8 cellular contexts compared by ENCODE assay signal in genomic region chr12:113097716-113098427, GRCh38. TPM values are rescaled to one million over a fixed set of nuclear protein-coding genes. Genes with fewer than 3 reads are reported as not detected.
DNase-seq lines count a peak whose midpoint lies in the region; ATAC-seq, FAIRE-seq and TF ChIP-seq lines count a peak whose summit lies in the region.

No MANE protein-coding gene starts in this region.

- RAD21 ChIA-PET in GM12878 (lab: Charles Lee; ENCODE audit: unreplicated experiment) = interaction anchor here (0.6 to 6.2 kb wide), 18 partner anchors 9 to 197 kb away, joined by 3 to 50 read pairs (median 4); partner anchors contain the start of genes OAS1 and OAS2

- 67% methylated on average over 14 of the region's 14 CpGs for WGBS in A549 (ENCODE audit: missing lambda C conversion rate)
- 47% methylated on average over 14 of the region's 14 CpGs for WGBS in GM12878 (ENCODE audit: insufficient coverage, insufficient replicate concordance, low lambda C conversion rate, missing lambda C conversion rate)

- H3K79me2 ChIP-seq in GM12878 (ENCODE audit: control insufficient read depth, insufficient read depth, low read length) = no peaks in the 10 kb centered on the region

- peaks cover 10% of the 10 kb centered on the region for H3K4me1 ChIP-seq in A549
- H3K4me1 ChIP-seq in GM12878 (ENCODE audit: control insufficient read depth, insufficient read depth, low read length) = peaks cover 12% of the 10 kb centered on the region; the same call in 1 of the 2 replicates
- no peaks in the 10 kb centered on the region for H3K4me1 ChIP-seq in SJCRH30

- H3K27ac ChIP-seq in A549 (no peak overlapping the region), KOPT-K1 (ENCODE audit: low read depth, low read length, poor library complexity, severe bottlenecking) (peak overlapping the region; percentile 40), GM12878 (ENCODE audit: control insufficient read depth, insufficient read depth) (no peak overlapping the region), SJCRH30 (no peak overlapping the region)

- no peaks in the 10 kb centered on the region for H3K36me3 Mint-ChIP-seq in natural killer cell treated with Interleukin-12 subunit alpha and Interleukin-12 subunit beta and Interleukin-15 and Interleukin-18, amount 100 ng/mL, for 72 hours

- TF ChIP-seq EP300 in A549 (IDR thresholded peaks at IDR 0.05) (no peak), GM12878 (IDR thresholded peaks at IDR 0.05; ENCODE audit: borderline replicate concordance in 1 of 2, control insufficient read depth in 1 of 2, low read depth in 2 of 2, low read length in 2 of 2) (no peak)

- no peak for TF ChIP-seq POLR2A in A549 (IDR thresholded peaks at IDR 0.05; ENCODE audit: low read length)
- TF ChIP-seq POLR2A in GM12878 (IDR thresholded peaks at IDR 0.05; ENCODE audit: low read depth, low read length) = no peak

- peaks cover 4 to 6% of the 10 kb centered on the region in 2 donors for H3K4me1 Mint-ChIP-seq in natural killer cell treated with Interleukin-12 subunit alpha and Interleukin-12 subunit beta and Interleukin-15 and Interleukin-18, amount 100 ng/mL, for 72 hours (ENCODE audit: low read depth in 2 of 2)

- peaks cover 84% of the 10 kb centered on the region for H3K36me3 ChIP-seq in KOPT-K1 (ENCODE audit: insufficient read depth, low read length)
- no peaks in the 10 kb centered on the region for H3K36me3 ChIP-seq in GM12878 (ENCODE audit: control insufficient read depth in 2 of 2, insufficient read depth in 2 of 2, low read length in 1 of 2)
- no peaks in the 10 kb centered on the region for H3K36me3 ChIP-seq in SJCRH30

- H3K4me3 ChIP-seq in A549 (no peak overlapping the region), GM12878 (no peak overlapping the region), SJCRH30 (no peak overlapping the region)

- ATAC-seq in A549 = peak; percentile 14 to 25; a peak in 3 of 6 replicates
- peak; percentile 42 for ATAC-seq in GM12878
- peak; percentile 26 for ATAC-seq in left colon
- ATAC-seq in natural killer cell treated with Interleukin-12 subunit alpha and Interleukin-12 subunit beta and Interleukin-15 and Interleukin-18, amount 100 ng/mL, for 72 hours = no peak

- H3K9me3 ChIP-seq in A549 (no peaks in the 10 kb centered on the region), KOPT-K1 (ENCODE audit: insufficient read depth, low read length, poor library complexity, severe bottlenecking) (no peaks in the 10 kb centered on the region), GM12878 (replicated peaks; ENCODE audit: control insufficient read depth, insufficient read depth, low read length) (no peaks in the 10 kb centered on the region), SJCRH30 (replicated peaks) (no peaks in the 10 kb centered on the region)

- FAIRE-seq in A549 (lab: Jason Lieb, UNC) (no peak), GM12878 (lab: Jason Lieb, UNC) (no peak)

- no peak overlapping the region for H3K4me3 Mint-ChIP-seq in natural killer cell treated with Interleukin-12 subunit alpha and Interleukin-12 subunit beta and Interleukin-15 and Interleukin-18, amount 100 ng/mL, for 72 hours

- intact Hi-C loops in GM12878 (cut with micrococcal nuclease; ENCODE audit: unreplicated experiment) (loop anchor here (1.0 to 5.0 kb wide), 3 partner anchors 50 to 106 kb away; no protein-coding TSS in a partner anchor), left colon (cut with DNase I, micrococcal nuclease) (no loop called here)

- SMC1A ChIA-PET in GM12878 (lab: Charles Lee; ENCODE audit: uncharacterized antibody, unreplicated experiment) = interaction anchor here (1.0 to 16.1 kb wide), 12 partner anchors 8 to 191 kb away, joined by 3 to 416 read pairs (median 6); partner anchors contain the start of genes DTX1 and OAS1

- no peaks in the 10 kb centered on the region for H3K9me3 Mint-ChIP-seq in natural killer cell treated with Interleukin-12 subunit alpha and Interleukin-12 subunit beta and Interleukin-15 and Interleukin-18, amount 100 ng/mL, for 72 hours

- H3K4me2 ChIP-seq in A549 (peak overlapping the region; percentile 22; the same call in 2 of the 3 replicates), GM12878 (ENCODE audit: control insufficient read depth, insufficient read depth) (peak overlapping the region; percentile 55)

- H2AFZ ChIP-seq in GM12878 (ENCODE audit: control insufficient read depth, low read depth, low read length) = peak overlapping the region; percentile 48

- CTCF ChIA-PET in A549 (lab: Yijun Ruan, JAX) (interaction anchor here (0.8 to 5.1 kb wide), 31 partner anchors 8 to 331 kb away, joined by 3 to 61 read pairs (median 4); no protein-coding TSS in a partner anchor), GM12878 (lab: Yijun Ruan, JAX) (interaction anchor here (0.6 to 6.9 kb wide), 25 partner anchors 8 to 198 kb away, joined by 3 to 121 read pairs (median 5); partner anchors contain the start of genes CFAP73, DTX1, OAS1 and OAS2)

- no peaks in the 10 kb centered on the region for H4K20me1 ChIP-seq in GM12878 (ENCODE audit: control insufficient read depth, insufficient read depth)

- POLR2A ChIA-PET in A549 (lab: Yijun Ruan, JAX) (no interaction called here), GM12878 (lab: Charles Lee) (interaction anchor here (0.5 to 1.4 kb wide), 3 partner anchors 8 to 959 kb away, joined by 3 to 5 read pairs (median 3); no protein-coding TSS in a partner anchor)

- H3K27ac Mint-ChIP-seq in natural killer cell treated with Interleukin-12 subunit alpha and Interleukin-12 subunit beta and Interleukin-15 and Interleukin-18, amount 100 ng/mL, for 72 hours = no peak overlapping the region

- TF ChIP-seq RAD21 in A549 (conservative IDR thresholded peaks at IDR 0.05 in 1 of 2, IDR thresholded peaks at IDR 0.05 in 1 of 2) (no peak), GM12878 (IDR thresholded peaks at IDR 0.05; ENCODE audit: insufficient read depth, low read depth, low read length) (no peak)

- BruUV-seq in GM12878 (replicated peaks; lab: Mats Ljungman, UMichigan) = no TSS peak

- no peaks in the 10 kb centered on the region for H3K27me3 ChIP-seq in GM12878 (replicated peaks in 1 of 2; ENCODE audit: control insufficient read depth in 2 of 2, insufficient read depth in 2 of 2, low read length in 1 of 2)
- H3K27me3 ChIP-seq in SJCRH30 = no peaks in the 10 kb centered on the region

- no peak overlapping the region for H3K9ac ChIP-seq in GM12878 (ENCODE audit: control insufficient read depth, insufficient read depth, low read length)

- DNase-seq in A549 (ENCODE audit: low read depth in 1 of 2, low spot score in 1 of 2) (no peak), GM12878 (ENCODE audit: low read depth, low spot score) (no peak), left colon (no peak), T1000 (lab: John Stamatoyannopoulos, UW) (no peak), SJCRH30 (no peak)
- DNase-seq in natural killer cell treated with Interleukin-12 subunit alpha and Interleukin-12 subunit beta and Interleukin-15 and Interleukin-18, amount 100 ng/mL, for 72 hours (ENCODE audit: low spot score) = no peak
- no peak for DNase-seq in activated CD8-positive, alpha-beta memory T cell treated with anti-CD3 and anti-CD28 coated beads for 24 hours

- no peaks in the 10 kb centered on the region for H3K27me3 Mint-ChIP-seq in natural killer cell treated with Interleukin-12 subunit alpha and Interleukin-12 subunit beta and Interleukin-15 and Interleukin-18, amount 100 ng/mL, for 72 hours

- in situ Hi-C loops in GM12878 (cut with MboI) = loop anchor here (10.0 kb wide), 1 partner anchor 53 kb away; no protein-coding TSS in a partner anchor

- no peak for TF ChIP-seq CTCF in A549 (IDR thresholded peaks at IDR 0.05)
- TF ChIP-seq CTCF in GM12878 (IDR thresholded peaks at IDR 0.05 in 2 of 3, conservative IDR thresholded peaks at IDR 0.05 in 1 of 3; ENCODE audit: control insufficient read depth in 2 of 3, extremely low read depth in 1 of 3, insufficient read depth in 1 of 3, low read depth in 3 of 3, low read length in 3 of 3) = no peak

RNA-seq across cellular contexts. Expression of gene RASAL1, which starts 37.7 kb away (rescaled TPM):
- polyA plus RNA-seq in A549 (2011; rRNA removed) (0.34 and 0.36 TPM in 2 replicates), A549 (2017; fragmentation: RNase III; extraction: RNeasy Plus Mini Kit Qiagen cat#74134 plus additional on column Dnase treatment) (0.18 to 0.30 TPM (median 0.30 TPM) in 3 replicates), GM12878 (2011; rRNA removed) (0.53 and 0.79 TPM in 2 replicates), GM12878 (2014; fragmentation: Illumina TruSeq; extraction: Trizol) (not detected in 2 replicates), GM12878 (2014; fragmentation: Nextera tagmentation; extraction: Ambion mirVana) (not detected), GM12878 (2014; rRNA removed) (0.04 TPM in 1 of 2 replicates, not detected in the other), GM12878 (2016; fragmentation: Nextera tagmentation; extraction: Ambion mirVana) (under 1 TPM; 0.12 to 0.25 TPM)
- 0.30 and 0.43 TPM in 2 replicates for polyA plus RNA-seq in A549 (2012; cell fraction: cytosol; rRNA removed)
- 0.94 and 1.2 TPM in 2 replicates for polyA plus RNA-seq in A549 (2012; cell fraction: nucleus; rRNA removed)
- 0.17 and 0.54 TPM in 2 replicates for polyA minus RNA-seq in A549 (2011; rRNA and poly(A)+ RNA removed)
- total RNA-seq in GM12878 (2013; cell fraction: nucleolus; rRNA removed) = 6.7 and 11.6 TPM in 2 replicates
- total RNA-seq in GM12878 (2014; rRNA removed) (1.0 TPM in 1 of 2 replicates, not detected in the other), GM12878 (2014; rRNA removed; fragmentation: Illumina TruSeq; extraction: Trizol) (not detected in 2 replicates), GM12878 (2021) (not detected in 2 replicates), left colon (10 to 100 TPM in 1 of 2 donors, 1 to 10 TPM in 1; 9.0 to 14.1 TPM)
- 0.13 TPM for polyA plus RNA-seq in GM12878 (2011; ENCODE audit: low read depth)
- 0.84 and 0.88 TPM in 2 replicates for polyA plus RNA-seq in GM12878 (2011; cell fraction: cytosol; rRNA removed)
- 1.8 and 3.5 TPM in 2 replicates for polyA plus RNA-seq in GM12878 (2011; cell fraction: nucleus; rRNA removed)
- polyA plus RNA-seq in GM12878 (2012) = 0.24 and 0.31 TPM in 2 replicates
- polyA minus RNA-seq in GM12878 (2011; rRNA and poly(A)+ RNA removed) = 0.22 and 1.2 TPM in 2 replicates
- 0.42 TPM in 1 of 2 replicates, not detected in the other for polyA minus RNA-seq in GM12878 (2011; cell fraction: cytosol; rRNA and poly(A)+ RNA removed)
- 0.48 and 1.1 TPM in 2 replicates for polyA minus RNA-seq in GM12878 (2011; cell fraction: nucleus; rRNA and poly(A)+ RNA removed)
- not detected for total RNA-seq in natural killer cell treated with Interleukin-12 subunit alpha and Interleukin-12 subunit beta and Interleukin-15 and Interleukin-18, amount 100 ng/mL, for 72 hours
- not detected in 2 replicates for total RNA-seq in SJCRH30 (2014; rRNA removed; shearing (Covaris generic))

RNA-seq across cellular contexts. Expression of gene DTX1, which starts 41.3 kb away (rescaled TPM):
- polyA plus RNA-seq in A549 (2011; rRNA removed) (0.28 and 0.36 TPM in 2 replicates), A549 (2017; fragmentation: RNase III; extraction: RNeasy Plus Mini Kit Qiagen cat#74134 plus additional on column Dnase treatment) (0.28 to 0.37 TPM (median 0.29 TPM) in 3 replicates), GM12878 (2011; rRNA removed) (0.62 and 0.83 TPM in 2 replicates), GM12878 (2014; fragmentation: Illumina TruSeq; extraction: Trizol) (0.46 and 1.1 TPM in 2 replicates), GM12878 (2014; fragmentation: Nextera tagmentation; extraction: Ambion mirVana) (under 1 TPM; 0.13 to 0.32 TPM), GM12878 (2014; rRNA removed) (1.2 and 1.3 TPM in 2 replicates), GM12878 (2016; fragmentation: Nextera tagmentation; extraction: Ambion mirVana) (under 1 TPM; 0.09 to 0.33 TPM)
- polyA plus RNA-seq in A549 (2012; cell fraction: cytosol; rRNA removed) = 0.36 and 0.51 TPM in 2 replicates
- 0.27 and 0.77 TPM in 2 replicates for polyA plus RNA-seq in A549 (2012; cell fraction: nucleus; rRNA removed)
- 0.45 and 0.54 TPM in 2 replicates for polyA minus RNA-seq in A549 (2011; rRNA and poly(A)+ RNA removed)
- total RNA-seq in GM12878 (2013; cell fraction: nucleolus; rRNA removed) = 57.9 and 66.9 TPM in 2 replicates
- total RNA-seq in GM12878 (2014; rRNA removed) (0.87 and 0.96 TPM in 2 replicates), GM12878 (2014; rRNA removed; fragmentation: Illumina TruSeq; extraction: Trizol) (0.37 and 0.49 TPM in 2 replicates), GM12878 (2021) (2.3 and 2.8 TPM in 2 replicates), left colon (1 to 10 TPM; 1.2 to 2.3 TPM)
- polyA plus RNA-seq in GM12878 (2011; ENCODE audit: low read depth) = 5.6 TPM
- polyA plus RNA-seq in GM12878 (2011; cell fraction: cytosol; rRNA removed) = 1.3 and 1.5 TPM in 2 replicates
- 2.7 and 3.1 TPM in 2 replicates for polyA plus RNA-seq in GM12878 (2011; cell fraction: nucleus; rRNA removed)
- polyA plus RNA-seq in GM12878 (2012) = 10.3 and 12.9 TPM in 2 replicates
- polyA minus RNA-seq in GM12878 (2011; rRNA and poly(A)+ RNA removed) = 0.88 and 1.3 TPM in 2 replicates
- polyA minus RNA-seq in GM12878 (2011; cell fraction: cytosol; rRNA and poly(A)+ RNA removed) = 0.52 and 1.1 TPM in 2 replicates
- polyA minus RNA-seq in GM12878 (2011; cell fraction: nucleus; rRNA and poly(A)+ RNA removed) = 1.1 TPM in 2 replicates
- total RNA-seq in natural killer cell treated with Interleukin-12 subunit alpha and Interleukin-12 subunit beta and Interleukin-15 and Interleukin-18, amount 100 ng/mL, for 72 hours = 1 to 10 TPM in 1 of 2 donors, not detected in 1; 1.2 TPM
- total RNA-seq in SJCRH30 (2014; rRNA removed; shearing (Covaris generic)) = not detected in 2 replicates

RNA-seq across cellular contexts. Expression of gene CFAP73, which starts 51.7 kb away (rescaled TPM):
- polyA plus RNA-seq in A549 (2011; rRNA removed) (not detected in 2 replicates), A549 (2017; fragmentation: RNase III; extraction: RNeasy Plus Mini Kit Qiagen cat#74134 plus additional on column Dnase treatment) (0.05 TPM in 1 of 3 replicates, not detected in the others), GM12878 (2011; rRNA removed) (not detected in 2 replicates), GM12878 (2014; fragmentation: Illumina TruSeq; extraction: Trizol) (not detected in 2 replicates), GM12878 (2014; fragmentation: Nextera tagmentation; extraction: Ambion mirVana) (not detected), GM12878 (2014; rRNA removed) (not detected in 2 replicates), GM12878 (2016; fragmentation: Nextera tagmentation; extraction: Ambion mirVana) (not detected)
- polyA plus RNA-seq in A549 (2012; cell fraction: cytosol; rRNA removed) = 0.04 and 0.06 TPM in 2 replicates
- polyA plus RNA-seq in A549 (2012; cell fraction: nucleus; rRNA removed) = 0.36 TPM in 1 of 2 replicates, not detected in the other
- not detected in 2 replicates for polyA minus RNA-seq in A549 (2011; rRNA and poly(A)+ RNA removed)
- 0.39 and 0.44 TPM in 2 replicates for total RNA-seq in GM12878 (2013; cell fraction: nucleolus; rRNA removed)
- total RNA-seq in GM12878 (2014; rRNA removed) (not detected in 2 replicates), GM12878 (2014; rRNA removed; fragmentation: Illumina TruSeq; extraction: Trizol) (not detected in 2 replicates), GM12878 (2021) (0.18 TPM in 1 of 2 replicates, not detected in the other), left colon (under 1 TPM in 1 of 2 donors, not detected in 1; 0.43 TPM)
- not detected for polyA plus RNA-seq in GM12878 (2011; ENCODE audit: low read depth)
- polyA plus RNA-seq in GM12878 (2011; cell fraction: cytosol; rRNA removed) = 0.07 TPM in 1 of 2 replicates, not detected in the other
- polyA plus RNA-seq in GM12878 (2011; cell fraction: nucleus; rRNA removed) = not detected in 2 replicates
- 0.17 and 0.35 TPM in 2 replicates for polyA plus RNA-seq in GM12878 (2012)
- polyA minus RNA-seq in GM12878 (2011; rRNA and poly(A)+ RNA removed) = not detected in 2 replicates
- polyA minus RNA-seq in GM12878 (2011; cell fraction: cytosol; rRNA and poly(A)+ RNA removed) = not detected in 2 replicates
- not detected in 2 replicates for polyA minus RNA-seq in GM12878 (2011; cell fraction: nucleus; rRNA and poly(A)+ RNA removed)
- under 1 TPM in 1 of 2 donors, not detected in 1; 0.28 TPM for total RNA-seq in natural killer cell treated with Interleukin-12 subunit alpha and Interleukin-12 subunit beta and Interleukin-15 and Interleukin-18, amount 100 ng/mL, for 72 hours
- total RNA-seq in SJCRH30 (2014; rRNA removed; shearing (Covaris generic)) = not detected in 2 replicates

Comparison
In these comparisons a context has a peak if more than half of its experiments do, and no peak if none do; other contexts are left out.
1. ATAC-seq: peak in A549 (2 of 2), GM12878 (single experiment) and left colon (single experiment); none in natural killer cell treated with Interleukin-12 subunit alpha and Interleukin-12 subunit beta and Interleukin-15 and Interleukin-18, amount 100 ng/mL, for 72 hours (0 of 2).